ENCODE assay signal across 8 cellular contexts in the genomic region with DNA sequence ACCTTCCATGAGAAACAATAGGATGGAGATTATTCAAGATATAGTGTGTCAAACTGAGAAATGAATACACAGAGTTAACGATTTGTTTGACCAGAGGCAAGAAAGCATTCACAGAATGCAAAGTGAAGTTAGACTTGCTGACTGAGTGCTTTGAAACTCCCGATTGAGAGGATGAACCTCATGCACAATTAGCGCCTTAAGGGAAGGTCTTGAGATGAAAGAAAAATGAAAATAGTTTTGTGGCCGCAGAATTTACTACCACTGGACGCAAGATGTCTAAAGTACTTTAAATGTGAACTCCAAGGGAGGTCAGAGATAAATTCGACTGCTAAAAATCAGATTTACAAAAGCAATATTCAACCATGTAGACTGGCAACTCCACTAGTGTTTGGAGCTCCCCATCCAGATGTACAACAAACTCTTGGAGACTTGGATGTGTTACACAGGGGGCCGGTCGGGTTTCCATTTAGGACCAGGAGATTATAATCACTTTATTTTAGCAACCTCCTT. TPM values are rescaled to one million over a fixed set of nuclear protein-coding genes. Genes with fewer than 3 reads are reported as not detected.
DNase-seq lines count a peak whose midpoint lies in the region; ATAC-seq and TF ChIP-seq lines count a peak whose summit lies in the region.

No MANE protein-coding gene starts in this region.

- no peak for ATAC-seq in CD4-positive, CD25-positive, alpha-beta regulatory T cell (ENCODE audit: low read depth in 2 of 2)
- no peak for ATAC-seq in HG03469 (IDR thresholded peaks at IDR 0.05; ENCODE audit: unreplicated experiment)

- H3K27ac ChIP-seq in CD4-positive, CD25-positive, alpha-beta regulatory T cell (ENCODE audit: insufficient read depth, low read length, poor library complexity, severe bottlenecking) = peak overlapping the region; percentile 86
- H3K27ac ChIP-seq in dorsolateral prefrontal cortex (peak overlapping the region; percentile 55 to 95 (median 91)), neural progenitor cell (no peak overlapping the region)

- H3K27ac Mint-ChIP-seq in CD4-positive, CD25-positive, alpha-beta regulatory T cell = peak overlapping the region; percentile 96 to 99 (median 98)
- H3K27ac Mint-ChIP-seq in neural progenitor cell = peak overlapping the region; percentile 38

- H2AFZ ChIP-seq in neural progenitor cell (replicated peaks) = peak overlapping the region; percentile 12

- H3K27me3 ChIP-seq in CD4-positive, CD25-positive, alpha-beta regulatory T cell (ENCODE audit: control insufficient read depth, insufficient read depth, low read length) = no peaks in the 10 kb centered on the region
- H3K27me3 ChIP-seq in dorsolateral prefrontal cortex (peaks cover 0 to 4% (median 0%) of the 10 kb centered on the region in 45 donors), neural progenitor cell (no peaks in the 10 kb centered on the region)

- peaks cover 6% of the 10 kb centered on the region for H3K36me3 ChIP-seq in CD4-positive, CD25-positive, alpha-beta regulatory T cell (ENCODE audit: control insufficient read depth, insufficient read depth, low read length)
- H3K36me3 ChIP-seq in neural progenitor cell = peaks cover 8% of the 10 kb centered on the region

- DNase-seq in CD4-positive, CD25-positive, alpha-beta regulatory T cell = no peak
- DNase-seq in NB4 (ENCODE audit: low read depth) (no peak), dorsolateral prefrontal cortex (no peak), neural progenitor cell (ENCODE audit: low spot score) (no peak), KBM-7 (no peak), NCI-H1436 (lab: John Stamatoyannopoulos, UW) (no peak), NCI-H128 (lab: John Stamatoyannopoulos, UW; ENCODE audit: unreplicated experiment) (no peak)

- peaks cover 18% of the 10 kb centered on the region for H3K4me1 ChIP-seq in CD4-positive, CD25-positive, alpha-beta regulatory T cell (ENCODE audit: control insufficient read depth, insufficient read depth, low read length, poor library complexity, severe bottlenecking)
- H3K4me1 ChIP-seq in neural progenitor cell = peaks cover 7% of the 10 kb centered on the region

- no peaks in the 10 kb centered on the region for H4K20me1 ChIP-seq in neural progenitor cell (ENCODE audit: low read depth)

- peaks cover 37% of the 10 kb centered on the region for H3K79me2 ChIP-seq in neural progenitor cell (ENCODE audit: low read depth)

- no peaks in the 10 kb centered on the region for H3F3A ChIP-seq in neural progenitor cell (ENCODE audit: low read depth)

- H3K4me3 ChIP-seq in CD4-positive, CD25-positive, alpha-beta regulatory T cell (ENCODE audit: low read depth, low read length) = peak overlapping the region; percentile 71
- H3K4me3 ChIP-seq in NB4 (ENCODE audit: low read depth, low read length) (peak overlapping the region; percentile 89), dorsolateral prefrontal cortex (peak overlapping the region; percentile 47 to 99 (median 88)), neural progenitor cell (peak overlapping the region; percentile 51)

- H3K27me3 Mint-ChIP-seq in CD4-positive, CD25-positive, alpha-beta regulatory T cell = peaks cover 21% of the 10 kb centered on the region
- no peaks in the 10 kb centered on the region for H3K27me3 Mint-ChIP-seq in neural progenitor cell (ENCODE audit: insufficient read depth, low read depth)

- peak overlapping the region; percentile 96 to 99 (median 98) for H3K4me3 Mint-ChIP-seq in CD4-positive, CD25-positive, alpha-beta regulatory T cell
- H3K4me3 Mint-ChIP-seq in neural progenitor cell = peak overlapping the region; percentile 98

- peaks cover 0 to 3% (median 0%) of the 10 kb centered on the region in 7 donors for H3K9me3 Mint-ChIP-seq in CD4-positive, CD25-positive, alpha-beta regulatory T cell
- H3K9me3 Mint-ChIP-seq in neural progenitor cell = no peaks in the 10 kb centered on the region

- TF ChIP-seq POLR2A in NB4 (IDR thresholded peaks at IDR 0.05; ENCODE audit: extremely low read depth, insufficient read length) = no peak

- intact Hi-C loops in dorsolateral prefrontal cortex (cut with DNase I) = loop anchor here (5.0 to 10.0 kb wide), 4 partner anchors 36 to 1579 kb away; partner anchors contain the start of genes ANXA2R (in 1 of the 2), RPL37 (in 1 of the 2) and TMEM267 (in 1 of the 2)

- H3K4me1 Mint-ChIP-seq in CD4-positive, CD25-positive, alpha-beta regulatory T cell = peaks cover 19 to 42% (median 31%) of the 10 kb centered on the region in 4 donors
- H3K4me1 Mint-ChIP-seq in neural progenitor cell = peaks cover 11% of the 10 kb centered on the region

- peaks cover 6% of the 10 kb centered on the region for H3K36me3 Mint-ChIP-seq in CD4-positive, CD25-positive, alpha-beta regulatory T cell
- H3K36me3 Mint-ChIP-seq in neural progenitor cell = peaks cover 7% of the 10 kb centered on the region

- in situ Hi-C loops in KBM-7 (cut with MboI; ENCODE audit: low pct_unique_long_range_greater_than_20kb, low sequenced_read_pairs) = no loop called here

- peak overlapping the region; percentile 76 for H3K4me2 ChIP-seq in neural progenitor cell

- no peak overlapping the region for H3K9ac ChIP-seq in neural progenitor cell

- H3K9me3 ChIP-seq in CD4-positive, CD25-positive, alpha-beta regulatory T cell (ENCODE audit: control insufficient read depth in 2 of 2, low read length in 2 of 2) = no peaks in the 10 kb centered on the region
- H3K9me3 ChIP-seq in neural progenitor cell (ENCODE audit: low read depth) = no peaks in the 10 kb centered on the region

- TF ChIP-seq CTCF in NB4 (IDR thresholded peaks at IDR 0.05; ENCODE audit: low read depth, low read length) (no peak), dorsolateral prefrontal cortex (IDR thresholded peaks at IDR 0.05 in 54 of 56, conservative IDR thresholded peaks at IDR 0.05 in 2 of 56; ENCODE audit: low read depth in 1 of 56, partially characterized antibody in 56 of 56) (no peak), neural progenitor cell (IDR thresholded peaks at IDR 0.05) (no peak)

RNA-seq across cellular contexts. Expression of gene RIMOC1, which starts 0.7 kb away (rescaled TPM):
- 13.7 TPM for total RNA-seq in CD4-positive, CD25-positive, alpha-beta regulatory T cell
- 10 to 100 TPM; 11.2 to 12.5 (median 11.7) TPM for polyA plus RNA-seq in CD4-positive, CD25-positive, alpha-beta regulatory T cell
- total RNA-seq in dorsolateral prefrontal cortex (10 to 100 TPM; 23.2 to 54.9 (median 37.9) TPM), neural progenitor cell (ENCODE audit: low replicate concordance) (25.4 and 32.7 TPM in 2 replicates)

RNA-seq across cellular contexts. Expression of gene FBXO4, which starts 21.6 kb away (rescaled TPM):
- 11.9 TPM for total RNA-seq in CD4-positive, CD25-positive, alpha-beta regulatory T cell
- polyA plus RNA-seq in CD4-positive, CD25-positive, alpha-beta regulatory T cell = 10 to 100 TPM; 18.0 to 27.4 (median 21.5) TPM
- total RNA-seq in dorsolateral prefrontal cortex (10 to 100 TPM in 33 of 120 experiments, 1 to 10 TPM in 87; 4.3 to 17.0 (median 8.6) TPM), neural progenitor cell (ENCODE audit: low replicate concordance) (5.0 and 15.5 TPM in 2 replicates)

RNA-seq across cellular contexts. Expression of gene OXCT1, which starts 33.2 kb away (rescaled TPM):
- total RNA-seq in CD4-positive, CD25-positive, alpha-beta regulatory T cell = 27.4 TPM
- polyA plus RNA-seq in CD4-positive, CD25-positive, alpha-beta regulatory T cell = 10 to 100 TPM; 22.3 to 31.3 (median 29.6) TPM
- total RNA-seq in dorsolateral prefrontal cortex (100 to 1,000 TPM in 13 of 120 experiments, 10 to 100 TPM in 107; 34.8 to 117 (median 79.4) TPM), neural progenitor cell (ENCODE audit: low replicate concordance) (32.0 and 39.9 TPM in 2 replicates)
